Comparison of ENCODE assay signal across 22 cellular contexts in genomic region chr3:18827664-18828063, GRCh38.
"Had no signal": no experiment of that assay in that cellular context is flagged by ENCODE, and none has a peak within 500 bp of the region (broad histone marks: within the 10 kb centered on the region; RNA-seq: fewer than 3 reads in every experiment).

No MANE protein-coding gene starts in this region.

- H3K4me1 Mint-ChIP-seq: activated T-helper 17 cell treated with anti-CD3 and anti-CD28 coated beads, Interleukin-2, amount 50 U/mL, for 72 hours; mesothelial cell of epicardium had no signal

- H3K36me3 ChIP-seq: brain microvascular endothelial cell, gastrocnemius medialis, spleen, tibial artery had no signal

- H3K4me3 ChIP-seq: coronary artery, gastrocnemius medialis, lung, spleen, tibial artery had no signal

- H3K27me3 Mint-ChIP-seq: activated T-helper 17 cell treated with anti-CD3 and anti-CD28 coated beads, Interleukin-2, amount 50 U/mL, for 72 hours had no signal

- H3K36me3 Mint-ChIP-seq: mesothelial cell of epicardium had no signal

- H3K27ac ChIP-seq: brain microvascular endothelial cell, coronary artery, gastrocnemius medialis, spleen, tibial artery had no signal

- H3K4me1 ChIP-seq: gastrocnemius medialis, spleen, tibial artery had no signal

- H3K27ac Mint-ChIP-seq: activated T-helper 17 cell treated with anti-CD3 and anti-CD28 coated beads, Interleukin-2, amount 50 U/mL, for 72 hours; mesothelial cell of epicardium had no signal

- H3K27me3 ChIP-seq: brain microvascular endothelial cell, gastrocnemius medialis, spleen, tibial artery had no signal

- H3K9me3 ChIP-seq: gastrocnemius medialis, spleen, tibial artery had no signal

- H3K4me3 Mint-ChIP-seq: activated T-helper 17 cell treated with anti-CD3 and anti-CD28 coated beads, Interleukin-2, amount 50 U/mL, for 72 hours; mesothelial cell of epicardium had no signal

- DNase-seq: activated CD4-positive, alpha-beta T cell treated with anti-CD3 and anti-CD28 coated beads, Interleukin-2, amount 50 U/mL, for 1 hour; activated CD4-positive, CD25-positive, alpha-beta regulatory T cell; activated naive CD4-positive, alpha-beta T cell; activated T-cell treated with anti-CD3 and anti-CD28 coated beads for 4 hours; aorta; brain microvascular endothelial cell; gastrocnemius medialis; head of caudate nucleus; kidney; occipital lobe; posterior cingulate gyrus; spleen; stimulated activated CD4-positive, alpha-beta T cell treated with anti-CD3 and anti-CD28 coated beads, Interleukin-4, amount 100 ng/mL, for 4 hours; substantia nigra; T-helper 9 cell; tibial artery had no signal

- H3K9me3 Mint-ChIP-seq: activated T-helper 17 cell treated with anti-CD3 and anti-CD28 coated beads, Interleukin-2, amount 50 U/mL, for 72 hours had no signal

- ATAC-seq: activated T-helper 17 cell treated with anti-CD3 and anti-CD28 coated beads, Interleukin-2, amount 50 U/mL, for 72 hours; esophagus mucosa; gastrocnemius medialis; left lobe of liver had no signal
